ENCODE assay signal across 21 cellular contexts in the genomic region with DNA sequence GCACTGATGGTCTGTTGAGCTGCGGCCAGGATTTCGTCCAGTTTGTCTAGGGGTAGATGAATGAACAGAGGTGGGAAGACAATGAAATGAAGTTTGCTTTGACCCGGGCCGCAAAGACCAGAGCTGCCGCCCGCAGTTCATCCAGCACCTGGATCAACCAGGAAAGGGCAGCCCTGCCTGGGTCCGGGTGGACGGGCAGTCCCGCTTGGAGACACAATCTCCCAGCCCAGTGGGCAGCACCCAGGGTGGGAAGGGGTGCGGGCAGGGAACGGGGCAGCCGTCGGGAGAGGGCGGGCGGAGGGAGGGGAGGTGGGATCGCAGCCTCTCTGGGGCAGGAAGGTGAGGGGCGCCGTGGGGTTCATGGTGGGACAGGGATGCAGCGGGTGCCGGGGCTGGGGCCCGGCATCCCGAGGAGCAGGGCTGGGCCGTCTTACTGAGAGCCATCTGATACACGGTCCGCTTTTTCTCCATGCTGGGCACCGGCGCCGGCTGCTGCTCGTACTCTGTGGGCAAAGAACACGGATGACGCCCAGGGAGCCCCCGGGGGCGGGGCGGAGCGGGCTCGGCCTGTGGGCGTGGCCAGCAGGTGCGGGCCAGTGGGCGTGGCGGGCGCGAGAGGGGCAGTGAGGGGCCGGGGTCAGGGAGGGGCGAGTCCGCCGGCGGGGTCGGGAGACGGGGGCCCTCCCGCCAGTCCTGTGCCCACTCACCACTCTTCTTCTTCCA. TPM values are rescaled to one million over a fixed set of nuclear protein-coding genes. Genes with fewer than 3 reads are reported as not detected.
"Had no signal": no experiment of that assay in that cellular context is flagged by ENCODE, and none has a peak within 500 bp of the region (broad histone marks: within the 10 kb centered on the region; RNA-seq: fewer than 3 reads in every experiment).

No MANE protein-coding gene starts in this region.

- H3K36me3 Mint-ChIP-seq: activated naive CD4-positive, alpha-beta T cell treated with anti-CD3 and anti-CD28 coated beads, Interleukin-2, amount 50 U/mL, for 72 hours had no signal

- ATAC-seq: activated naive CD4-positive, alpha-beta T cell treated with anti-CD3 and anti-CD28 coated beads, Interleukin-2, amount 50 U/mL, for 72 hours; heart left ventricle; left lung; stimulated activated naive B cell treated with anti-CD40 and anti-IgM and Interleukin-4, amounts not matched to agents 10 μg/mL and 1 μg/mL and 100 μg/mL, for 72 hours had no signal

- H3K4me3 Mint-ChIP-seq: nephron; stimulated activated naive B cell treated with anti-CD40 and anti-IgM and Interleukin-4, amounts not matched to agents 10 μg/mL and 1 μg/mL and 100 μg/mL, for 72 hours; T-helper 1 cell treated with Interleukin-12 subunit alpha and Interleukin-12 subunit beta and Interleukin-4 antibody, amounts not matched to agents 30 μg/mL and 1 μg/mL, for 36 hours had no signal

- H3K4me3 ChIP-seq: adrenal gland, breast epithelium, coronary artery, heart left ventricle, left lung, tibial artery had no signal

- H3K9me3 ChIP-seq: adrenal gland, breast epithelium, heart left ventricle, left lung, tibial artery had no signal

- H3K9me3 Mint-ChIP-seq: activated naive CD4-positive, alpha-beta T cell treated with anti-CD3 and anti-CD28 coated beads, Interleukin-2, amount 50 U/mL, for 72 hours; nephron; stimulated activated naive B cell treated with anti-CD40 and anti-IgM and Interleukin-4, amounts not matched to agents 10 μg/mL and 1 μg/mL and 100 μg/mL, for 72 hours; T-helper 1 cell treated with Interleukin-12 subunit alpha and Interleukin-12 subunit beta and Interleukin-4 antibody, amounts not matched to agents 30 μg/mL and 1 μg/mL, for 36 hours had no signal

- H3K27ac Mint-ChIP-seq: activated naive CD4-positive, alpha-beta T cell treated with anti-CD3 and anti-CD28 coated beads, Interleukin-2, amount 50 U/mL, for 72 hours; nephron; stimulated activated naive B cell treated with anti-CD40 and anti-IgM and Interleukin-4, amounts not matched to agents 10 μg/mL and 1 μg/mL and 100 μg/mL, for 72 hours; T-helper 1 cell treated with Interleukin-12 subunit alpha and Interleukin-12 subunit beta and Interleukin-4 antibody, amounts not matched to agents 30 μg/mL and 1 μg/mL, for 36 hours had no signal

- DNase-seq: activated CD4-positive, CD25-positive, alpha-beta regulatory T cell treated with anti-CD3 and anti-CD28 coated beads, Interleukin-2, amount 50 U/mL, for 72 hours; activated gamma-delta T cell treated with Interleukin-2 at 50 U/mL for 16 hours; adrenal gland; heart left ventricle; kidney; mammary epithelial cell; midbrain; retina; stimulated activated naive B cell treated with anti-CD40 and anti-IgM and Interleukin-4, amounts not matched to agents 10 μg/mL and 1 μg/mL and 100 μg/mL, for 72 hours; tibial artery had no signal

- H3K36me3 ChIP-seq: adrenal gland, breast epithelium, heart left ventricle, left lung, tibial artery had no signal

- H3K4me1 ChIP-seq: adrenal gland, breast epithelium, heart left ventricle, left lung, tibial artery had no signal

- H3K27ac ChIP-seq: adrenal gland, breast epithelium, coronary artery, heart left ventricle, left lung, tibial artery had no signal

- H3K27me3 ChIP-seq: adrenal gland had no signal

- H3K4me1 Mint-ChIP-seq: nephron had no signal

RNA-seq across cellular contexts. Expression of a gene that starts 33.1 kb away (rescaled TPM):
- total RNA-seq: activated CD8-positive, alpha-beta memory T cell treated with anti-CD3 and anti-CD28 coated beads for 36 hours; astrocyte had no signal

RNA-seq across cellular contexts. Expression of a gene that starts 36.7 kb away (rescaled TPM):
- total RNA-seq: astrocyte had no signal

RNA-seq across cellular contexts. Expression of a gene that starts 37.2 kb away (rescaled TPM):
- total RNA-seq: astrocyte, breast epithelium, frontal cortex, mammary epithelial cell, omental fat pad had no signal
- polyA plus RNA-seq: heart left ventricle, mammary epithelial cell had no signal

RNA-seq across cellular contexts. Expression of a gene that starts 46.8 kb away (rescaled TPM):
- total RNA-seq: astrocyte, mammary epithelial cell, omental fat pad, subcutaneous adipose tissue had no signal
- polyA plus RNA-seq: mammary epithelial cell had no signal
